ENCODE assay signal across 20 cellular contexts in the genomic region with DNA sequence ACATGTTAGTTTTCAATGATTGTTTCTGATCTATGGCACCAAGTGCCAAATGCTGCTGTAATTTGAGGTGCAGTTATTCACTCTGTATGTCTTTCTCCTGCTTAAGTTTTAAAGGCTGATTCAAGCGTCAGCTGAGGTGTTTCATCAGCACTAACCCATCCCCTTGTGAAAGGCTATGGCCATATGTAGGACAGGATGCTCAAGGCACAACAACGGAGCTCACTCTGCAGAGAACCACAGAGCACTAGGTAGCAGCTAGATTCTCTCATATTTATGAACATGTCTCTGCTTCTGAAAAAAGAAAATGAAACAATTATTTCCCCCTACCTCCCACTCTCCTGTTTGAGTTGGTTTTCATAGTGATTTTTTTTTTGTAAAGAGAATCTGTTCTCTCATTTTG.
A peak's percentile ranks its signal among the peaks of the same experiment; 100 is the strongest.
DNase-seq lines count a peak whose midpoint lies in the region; ATAC-seq and TF ChIP-seq lines count a peak whose summit lies in the region.
"Had no signal": no experiment of that assay in that cellular context is flagged by ENCODE, and none has a peak within 500 bp of the region (broad histone marks: within the 10 kb centered on the region; RNA-seq: fewer than 3 reads in every experiment).

No MANE protein-coding gene starts in this region.

- intact Hi-C loops in left colon (cut with DNase I, micrococcal nuclease) = no loop called here

- peaks cover 5% of the 10 kb centered on the region; the same call in 1 of the 2 replicates for H3K9me3 Mint-ChIP-seq in WTC11
- H3K9me3 Mint-ChIP-seq in stimulated activated memory B cell treated with anti-CD40 and anti-IgM and Interleukin-4, amounts not matched to agents 10 μg/mL and 1 μg/mL and 100 μg/mL, for 72 hours = peaks cover 4% of the 10 kb centered on the region

- CTCF ChIA-PET in WTC11 (lab: Charles Lee) = interaction anchor here (0.7 kb wide), 1 partner anchor 233 kb away, joined by 3 read pairs; no protein-coding TSS in a partner anchor

- POLR2A ChIA-PET in WTC11 (lab: Charles Lee) = no interaction called here

- ATAC-seq in WTC11 = peak; percentile 44; the same call in 1 of the 2 replicates
- ATAC-seq in stimulated activated memory B cell treated with anti-CD40 and anti-IgM and Interleukin-4, amounts not matched to agents 10 μg/mL and 1 μg/mL and 100 μg/mL, for 72 hours = peak; percentile 34
- no peak for ATAC-seq in HG02852 (IDR thresholded peaks at IDR 0.05; ENCODE audit: unreplicated experiment)
- ATAC-seq in left colon = no peak
- ATAC-seq: CD8-positive, alpha-beta T cell; HCT116 had no signal

- DNase-seq in NCI-H2081 (lab: John Stamatoyannopoulos, UW) (peak; percentile 28 to 89), NCI-H2081 treated with DMSO at 0.1 percent for 48 hours (lab: John Stamatoyannopoulos, UW) (no peak), NCI-H69 (lab: John Stamatoyannopoulos, UW) (peak; percentile 97), WTC11 (ENCODE audit: low spot score) (no peak), epidermal melanocyte (ENCODE audit: insufficient read length, low spot score) (no peak), left colon (no peak)
- DNase-seq: AML-193; C1 segment of cervical spinal cord; Calu3; CD8-positive, alpha-beta T cell; DMS79; GM23248; NCI-H1436; NCI-H2029 treated with DMSO at 0.1 percent for 48 hours; OCI-M1; T-helper 2 cell had no signal

- no peaks in the 10 kb centered on the region for H3K4me1 Mint-ChIP-seq in WTC11
- no peaks in the 10 kb centered on the region for H3K4me1 Mint-ChIP-seq in stimulated activated memory B cell treated with anti-CD40 and anti-IgM and Interleukin-4, amounts not matched to agents 10 μg/mL and 1 μg/mL and 100 μg/mL, for 72 hours
- H3K4me1 Mint-ChIP-seq: IgD-negative memory B cell had no signal

- H3K36me3 Mint-ChIP-seq in WTC11 = no peaks in the 10 kb centered on the region
- no peaks in the 10 kb centered on the region for H3K36me3 Mint-ChIP-seq in stimulated activated memory B cell treated with anti-CD40 and anti-IgM and Interleukin-4, amounts not matched to agents 10 μg/mL and 1 μg/mL and 100 μg/mL, for 72 hours
- H3K36me3 Mint-ChIP-seq: CD8-positive, alpha-beta T cell; IgD-negative memory B cell had no signal

- H3K4me3 Mint-ChIP-seq in WTC11 = no peak overlapping the region
- no peak overlapping the region for H3K4me3 Mint-ChIP-seq in stimulated activated memory B cell treated with anti-CD40 and anti-IgM and Interleukin-4, amounts not matched to agents 10 μg/mL and 1 μg/mL and 100 μg/mL, for 72 hours
- H3K4me3 Mint-ChIP-seq: CD8-positive, alpha-beta T cell; IgD-negative memory B cell had no signal

- no peak overlapping the region for H3K27ac Mint-ChIP-seq in WTC11
- H3K27ac Mint-ChIP-seq in stimulated activated memory B cell treated with anti-CD40 and anti-IgM and Interleukin-4, amounts not matched to agents 10 μg/mL and 1 μg/mL and 100 μg/mL, for 72 hours = no peak overlapping the region
- H3K27ac Mint-ChIP-seq: CD8-positive, alpha-beta T cell had no signal

- no peak for TF ChIP-seq CTCF in WTC11 (IDR thresholded peaks at IDR 0.05)

- H3K27me3 Mint-ChIP-seq in WTC11 (ENCODE audit: low read depth) = no peaks in the 10 kb centered on the region
- H3K27me3 Mint-ChIP-seq in stimulated activated memory B cell treated with anti-CD40 and anti-IgM and Interleukin-4, amounts not matched to agents 10 μg/mL and 1 μg/mL and 100 μg/mL, for 72 hours = no peaks in the 10 kb centered on the region
- H3K27me3 Mint-ChIP-seq: IgD-negative memory B cell had no signal

TF ChIP-seq in WTC11, 78 proteins besides CTCF, POLR2A, EP300 and RAD21 (continues in another document):
- TF ChIP-seq, protein P1, sequence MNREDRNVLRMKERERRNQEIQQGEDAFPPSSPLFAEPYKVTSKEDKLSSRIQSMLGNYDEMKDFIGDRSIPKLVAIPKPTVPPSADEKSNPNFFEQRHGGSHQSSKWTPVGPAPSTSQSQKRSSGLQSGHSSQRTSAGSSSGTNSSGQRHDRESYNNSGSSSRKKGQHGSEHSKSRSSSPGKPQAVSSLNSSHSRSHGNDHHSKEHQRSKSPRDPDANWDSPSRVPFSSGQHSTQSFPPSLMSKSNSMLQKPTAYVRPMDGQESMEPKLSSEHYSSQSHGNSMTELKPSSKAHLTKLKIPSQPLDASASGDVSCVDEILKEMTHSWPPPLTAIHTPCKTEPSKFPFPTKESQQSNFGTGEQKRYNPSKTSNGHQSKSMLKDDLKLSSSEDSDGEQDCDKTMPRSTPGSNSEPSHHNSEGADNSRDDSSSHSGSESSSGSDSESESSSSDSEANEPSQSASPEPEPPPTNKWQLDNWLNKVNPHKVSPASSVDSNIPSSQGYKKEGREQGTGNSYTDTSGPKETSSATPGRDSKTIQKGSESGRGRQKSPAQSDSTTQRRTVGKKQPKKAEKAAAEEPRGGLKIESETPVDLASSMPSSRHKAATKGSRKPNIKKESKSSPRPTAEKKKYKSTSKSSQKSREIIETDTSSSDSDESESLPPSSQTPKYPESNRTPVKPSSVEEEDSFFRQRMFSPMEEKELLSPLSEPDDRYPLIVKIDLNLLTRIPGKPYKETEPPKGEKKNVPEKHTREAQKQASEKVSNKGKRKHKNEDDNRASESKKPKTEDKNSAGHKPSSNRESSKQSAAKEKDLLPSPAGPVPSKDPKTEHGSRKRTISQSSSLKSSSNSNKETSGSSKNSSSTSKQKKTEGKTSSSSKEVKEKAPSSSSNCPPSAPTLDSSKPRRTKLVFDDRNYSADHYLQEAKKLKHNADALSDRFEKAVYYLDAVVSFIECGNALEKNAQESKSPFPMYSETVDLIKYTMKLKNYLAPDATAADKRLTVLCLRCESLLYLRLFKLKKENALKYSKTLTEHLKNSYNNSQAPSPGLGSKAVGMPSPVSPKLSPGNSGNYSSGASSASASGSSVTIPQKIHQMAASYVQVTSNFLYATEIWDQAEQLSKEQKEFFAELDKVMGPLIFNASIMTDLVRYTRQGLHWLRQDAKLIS (CRISPR knock-in tag; IDR thresholded peaks at IDR 0.05; ENCODE audit: borderline replicate concordance) = no peak
- TF ChIP-seq TP53 (CRISPR knock-in tag; IDR thresholded peaks at IDR 0.05) (no peak), TEAD1 (CRISPR knock-in tag; IDR thresholded peaks at IDR 0.05) (no peak), SMAD3 (CRISPR knock-in tag; IDR thresholded peaks at IDR 0.05; ENCODE audit: borderline replicate concordance) (no peak), CREB1 (CRISPR knock-in tag; IDR thresholded peaks at IDR 0.05) (no peak), ATF1 (CRISPR knock-in tag; IDR thresholded peaks at IDR 0.05) (no peak), ZBTB21 (CRISPR knock-in tag; IDR thresholded peaks at IDR 0.05; ENCODE audit: borderline replicate concordance) (no peak), ZNF219 (CRISPR knock-in tag; IDR thresholded peaks at IDR 0.05; ENCODE audit: borderline replicate concordance) (no peak)
- TF ChIP-seq, protein P2, sequence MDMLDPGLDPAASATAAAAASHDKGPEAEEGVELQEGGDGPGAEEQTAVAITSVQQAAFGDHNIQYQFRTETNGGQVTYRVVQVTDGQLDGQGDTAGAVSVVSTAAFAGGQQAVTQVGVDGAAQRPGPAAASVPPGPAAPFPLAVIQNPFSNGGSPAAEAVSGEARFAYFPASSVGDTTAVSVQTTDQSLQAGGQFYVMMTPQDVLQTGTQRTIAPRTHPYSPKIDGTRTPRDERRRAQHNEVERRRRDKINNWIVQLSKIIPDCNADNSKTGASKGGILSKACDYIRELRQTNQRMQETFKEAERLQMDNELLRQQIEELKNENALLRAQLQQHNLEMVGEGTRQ (CRISPR knock-in tag; IDR thresholded peaks at IDR 0.05) = no peak
- TF ChIP-seq, protein P3, sequence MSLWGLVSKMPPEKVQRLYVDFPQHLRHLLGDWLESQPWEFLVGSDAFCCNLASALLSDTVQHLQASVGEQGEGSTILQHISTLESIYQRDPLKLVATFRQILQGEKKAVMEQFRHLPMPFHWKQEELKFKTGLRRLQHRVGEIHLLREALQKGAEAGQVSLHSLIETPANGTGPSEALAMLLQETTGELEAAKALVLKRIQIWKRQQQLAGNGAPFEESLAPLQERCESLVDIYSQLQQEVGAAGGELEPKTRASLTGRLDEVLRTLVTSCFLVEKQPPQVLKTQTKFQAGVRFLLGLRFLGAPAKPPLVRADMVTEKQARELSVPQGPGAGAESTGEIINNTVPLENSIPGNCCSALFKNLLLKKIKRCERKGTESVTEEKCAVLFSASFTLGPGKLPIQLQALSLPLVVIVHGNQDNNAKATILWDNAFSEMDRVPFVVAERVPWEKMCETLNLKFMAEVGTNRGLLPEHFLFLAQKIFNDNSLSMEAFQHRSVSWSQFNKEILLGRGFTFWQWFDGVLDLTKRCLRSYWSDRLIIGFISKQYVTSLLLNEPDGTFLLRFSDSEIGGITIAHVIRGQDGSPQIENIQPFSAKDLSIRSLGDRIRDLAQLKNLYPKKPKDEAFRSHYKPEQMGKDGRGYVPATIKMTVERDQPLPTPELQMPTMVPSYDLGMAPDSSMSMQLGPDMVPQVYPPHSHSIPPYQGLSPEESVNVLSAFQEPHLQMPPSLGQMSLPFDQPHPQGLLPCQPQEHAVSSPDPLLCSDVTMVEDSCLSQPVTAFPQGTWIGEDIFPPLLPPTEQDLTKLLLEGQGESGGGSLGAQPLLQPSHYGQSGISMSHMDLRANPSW (CRISPR knock-in tag; conservative IDR thresholded peaks at IDR 0.05; ENCODE audit: low read depth) = no peak
- TF ChIP-seq, protein P4, sequence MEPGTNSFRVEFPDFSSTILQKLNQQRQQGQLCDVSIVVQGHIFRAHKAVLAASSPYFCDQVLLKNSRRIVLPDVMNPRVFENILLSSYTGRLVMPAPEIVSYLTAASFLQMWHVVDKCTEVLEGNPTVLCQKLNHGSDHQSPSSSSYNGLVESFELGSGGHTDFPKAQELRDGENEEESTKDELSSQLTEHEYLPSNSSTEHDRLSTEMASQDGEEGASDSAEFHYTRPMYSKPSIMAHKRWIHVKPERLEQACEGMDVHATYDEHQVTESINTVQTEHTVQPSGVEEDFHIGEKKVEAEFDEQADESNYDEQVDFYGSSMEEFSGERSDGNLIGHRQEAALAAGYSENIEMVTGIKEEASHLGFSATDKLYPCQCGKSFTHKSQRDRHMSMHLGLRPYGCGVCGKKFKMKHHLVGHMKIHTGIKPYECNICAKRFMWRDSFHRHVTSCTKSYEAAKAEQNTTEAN (CRISPR knock-in tag; IDR thresholded peaks at IDR 0.05) = no peak

Comparison
In these comparisons a context has a peak if more than half of its experiments do, and no peak if none do; other contexts are left out.
1. DNase-seq: peak in NCI-H2081 (2 of 2) and NCI-H69 (single experiment); none in NCI-H2081 treated with DMSO at 0.1 percent for 48 hours (single experiment), WTC11 (single experiment), epidermal melanocyte (single experiment) and left colon (0 of 2).
2. ATAC-seq: peak in WTC11 (single experiment) and stimulated activated memory B cell treated with anti-CD40 and anti-IgM and Interleukin-4, amounts not matched to agents 10 μg/mL and 1 μg/mL and 100 μg/mL, for 72 hours (single experiment); none in HG02852 (single experiment) and left colon (single experiment).